9 cellular contexts compared by ENCODE assay signal in the genomic region with DNA sequence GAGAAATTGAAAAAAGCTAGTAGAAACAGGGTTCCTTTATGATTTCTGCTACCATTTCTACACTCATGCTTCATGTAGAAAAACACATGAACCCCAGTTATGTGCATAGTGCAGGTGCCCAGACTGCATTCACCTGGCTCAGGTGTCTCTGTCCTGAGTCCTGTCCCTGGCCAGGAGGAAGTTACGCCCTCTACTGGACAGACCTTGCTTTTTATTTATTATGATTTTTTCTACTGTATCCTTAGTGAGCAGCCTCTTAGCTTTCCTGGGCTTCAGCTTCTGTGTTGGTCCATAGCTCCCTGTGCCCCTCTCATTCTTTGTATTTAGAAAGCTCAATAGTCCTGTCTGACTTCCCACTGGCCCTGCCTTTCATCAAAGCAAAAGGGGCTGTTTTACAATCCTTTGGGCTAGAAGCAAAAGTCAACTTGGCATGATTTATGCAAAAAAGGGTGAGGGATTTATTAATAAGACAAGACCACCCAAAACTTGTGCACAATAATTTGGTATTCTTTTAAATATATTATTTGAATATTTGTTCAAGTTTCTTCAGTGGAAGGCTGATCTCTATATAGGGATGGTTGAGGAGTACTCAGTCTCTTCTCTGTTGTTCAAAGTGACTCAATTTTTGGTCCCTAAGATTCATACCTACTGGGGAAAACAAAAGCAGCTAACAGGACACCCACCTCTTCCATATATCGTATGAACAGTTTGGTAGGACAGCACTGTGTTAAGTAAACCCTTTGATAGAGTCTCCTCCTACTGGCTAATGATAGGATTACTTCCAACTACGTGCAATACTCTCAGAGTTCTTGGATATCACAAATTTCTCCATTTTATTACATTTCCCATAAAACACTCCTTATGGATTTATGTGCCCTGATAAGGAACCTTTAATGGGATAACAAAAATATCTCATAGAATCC.
DNase-seq lines count a peak whose midpoint lies in the region; ATAC-seq and TF ChIP-seq lines count a peak whose summit lies in the region.
"Had no signal": no experiment of that assay in that cellular context is flagged by ENCODE, and none has a peak within 500 bp of the region (broad histone marks: within the 10 kb centered on the region; RNA-seq: fewer than 3 reads in every experiment).

No MANE protein-coding gene starts in this region.

- H3K79me2 ChIP-seq in Loucy (ENCODE audit: insufficient read depth, low read length) = no peaks in the 10 kb centered on the region

- H3K4me2 ChIP-seq in Loucy (ENCODE audit: low read depth, low read length, poor library complexity, severe bottlenecking) = no peak overlapping the region

- H3K27me3 ChIP-seq in Loucy (ENCODE audit: insufficient read depth, low read length, poor library complexity, severe bottlenecking) (no peaks in the 10 kb centered on the region), lower lobe of right lung (ENCODE audit: low read depth) (no peaks in the 10 kb centered on the region)
- H3K27me3 ChIP-seq: SJCRH30 had no signal

- intact Hi-C loops in lower lobe of right lung (cut with DNase I) = loop anchor here (10.0 kb wide), 1 partner anchor 470 kb away; no protein-coding TSS in a partner anchor

- ATAC-seq in lower lobe of right lung (peak; percentile 56 to 60), HG02938 (IDR thresholded peaks at IDR 0.05; ENCODE audit: unreplicated experiment) (no peak), GM18867 (IDR thresholded peaks at IDR 0.05; ENCODE audit: unreplicated experiment) (no peak)

- TF ChIP-seq CTCF in GM12874 (IDR thresholded peaks at IDR 0.05; ENCODE audit: insufficient read depth, low read depth, low read length) (peak; percentile 62), Loucy (conservative IDR thresholded peaks at IDR 0.05; ENCODE audit: low read length) (peak; percentile 64), cardiac fibroblast (IDR thresholded peaks at IDR 0.05; ENCODE audit: low read depth, low read length) (peak; percentile 56), lower lobe of right lung (IDR thresholded peaks at IDR 0.05) (peak; percentile 25)

- H4K20me1 ChIP-seq in Loucy (ENCODE audit: insufficient read depth, low read length, poor library complexity, severe bottlenecking) = no peaks in the 10 kb centered on the region

- H3F3A ChIP-seq in Loucy (ENCODE audit: low read depth) = no peaks in the 10 kb centered on the region

- H3K36me3 ChIP-seq in Loucy (ENCODE audit: insufficient read depth, low read length) (no peaks in the 10 kb centered on the region), lower lobe of right lung (peaks cover 3% of the 10 kb centered on the region)
- H3K36me3 ChIP-seq: SJCRH30 had no signal

- H2AFZ ChIP-seq in Loucy (ENCODE audit: low read length) = 0 out of 2 replicates have a peak overlapping the region, but pooled peaks have one; percentile 33

- H3K4me3 ChIP-seq in Loucy (ENCODE audit: low read length, poor library complexity, severe bottlenecking) = no peak overlapping the region
- H3K4me3 ChIP-seq in cardiac fibroblast (replicated peaks in 1 of 2; ENCODE audit: low read depth in 2 of 2, low read length in 2 of 2) = no peak overlapping the region
- no peak overlapping the region for H3K4me3 ChIP-seq in lower lobe of right lung
- H3K4me3 ChIP-seq: SJCRH30 had no signal

- H3K27ac ChIP-seq in lower lobe of right lung = no peak overlapping the region
- H3K27ac ChIP-seq: SJCRH30 had no signal

- no peaks in the 10 kb centered on the region for H3K4me1 ChIP-seq in Loucy (ENCODE audit: insufficient read depth, low read length, poor library complexity, severe bottlenecking)
- no peaks in the 10 kb centered on the region for H3K4me1 ChIP-seq in lower lobe of right lung
- H3K4me1 ChIP-seq: SJCRH30 had no signal

- peak; percentile 66 to 68 for DNase-seq in cardiac fibroblast (ENCODE audit: low read depth in 2 of 2)
- DNase-seq in lower lobe of right lung = no peak
- DNase-seq in NCI-H2081 treated with DMSO at 0.1 percent for 48 hours (lab: John Stamatoyannopoulos, UW) = no peak
- no peak for DNase-seq in activated CD4-positive, CD25-positive, alpha-beta regulatory T cell treated with anti-CD3 and anti-CD28 coated beads, Interleukin-2, amount 50 U/mL, for 72 hours

- no peak overlapping the region for H3K9ac ChIP-seq in Loucy (ENCODE audit: low read depth, low read length, poor library complexity, severe bottlenecking)

- no peaks in the 10 kb centered on the region for H3K9me2 ChIP-seq in Loucy (replicated peaks; ENCODE audit: low read depth, low read length)

- H3K9me3 ChIP-seq in Loucy (ENCODE audit: insufficient read depth, low read depth, low read length) = no peaks in the 10 kb centered on the region
- no peaks in the 10 kb centered on the region for H3K9me3 ChIP-seq in lower lobe of right lung
- H3K9me3 ChIP-seq: SJCRH30 had no signal

Comparison
In these comparisons a context has a peak if more than half of its experiments do, and no peak if none do; other contexts are left out.
1. DNase-seq: peak in cardiac fibroblast (2 of 2); none in lower lobe of right lung (single experiment), NCI-H2081 treated with DMSO at 0.1 percent for 48 hours (single experiment) and activated CD4-positive, CD25-positive, alpha-beta regulatory T cell treated with anti-CD3 and anti-CD28 coated beads, Interleukin-2, amount 50 U/mL, for 72 hours (single experiment).
2. ATAC-seq: peak in lower lobe of right lung (2 of 2); none in HG02938 (single experiment) and GM18867 (single experiment).
3. Peak in every context shown above with its lines, with median percentiles within 50 percentile points of each other: CTCF ChIP-seq.